In genomic region chr7:158508802-158509385, GRCh38 we compare ENCODE assay signal across 14 cellular contexts.
"Had no signal": no experiment of that assay in that cellular context is flagged by ENCODE, and none has a peak within 500 bp of the region (broad histone marks: within the 10 kb centered on the region; RNA-seq: fewer than 3 reads in every experiment).

No MANE protein-coding gene starts in this region.

- H3K4me3 ChIP-seq: body of pancreas, coronary artery, left ventricle myocardium inferior, right atrium auricular region, tibial artery had no signal

- DNase-seq: activated CD4-positive, alpha-beta T cell treated with anti-CD3 and anti-CD28 coated beads, Interleukin-2, amount 10 ng/mL, durations not matched to agents 7 days and 5 days; activated CD8-positive, alpha-beta T cell treated with anti-CD3 and anti-CD28 coated beads, Interleukin-2, amount 10 ng/mL, durations not matched to agents 7 days and 5 days; activated naive CD4-positive, alpha-beta T cell treated with anti-CD3 and anti-CD28 coated beads for 36 hours; activated T-cell treated with anti-CD3 and anti-CD28 coated beads, Interleukin-2, amount 50 U/mL, for 24 hours; body of pancreas; central memory CD4-positive, alpha-beta T cell; erythroblast; left ventricle myocardium inferior; stimulated activated CD4-positive, alpha-beta T cell treated with anti-CD3 and anti-CD28 coated beads, Interleukin-2, amount 100 ng/mL, for 24 hours; stimulated activated naive CD8-positive, alpha-beta T cell treated with anti-CD3 and anti-CD28 coated beads, Interleukin-15, Interleukin-2, amounts not matched to agents 100 U/mL and 50 U/mL, for 24 hours; substantia nigra; tibial artery had no signal

- ATAC-seq: activated CD8-positive, alpha-beta T cell treated with anti-CD3 and anti-CD28 coated beads, Interleukin-2, amount 10 ng/mL, durations not matched to agents 7 days and 5 days; body of pancreas; stimulated activated naive CD8-positive, alpha-beta T cell treated with anti-CD3 and anti-CD28 coated beads, Interleukin-15, Interleukin-2, amounts not matched to agents 100 U/mL and 50 U/mL, for 24 hours had no signal

- H3K27ac ChIP-seq: body of pancreas, coronary artery, left ventricle myocardium inferior, right atrium auricular region, tibial artery had no signal

- H3K36me3 ChIP-seq: left ventricle myocardium inferior, right atrium auricular region had no signal

- H3K27me3 ChIP-seq: body of pancreas, right atrium auricular region, tibial artery had no signal

- H3K4me1 ChIP-seq: body of pancreas, left ventricle myocardium inferior, right atrium auricular region, tibial artery had no signal
